Comparison of ENCODE assay signal across 1 cellular context in the genomic region with DNA sequence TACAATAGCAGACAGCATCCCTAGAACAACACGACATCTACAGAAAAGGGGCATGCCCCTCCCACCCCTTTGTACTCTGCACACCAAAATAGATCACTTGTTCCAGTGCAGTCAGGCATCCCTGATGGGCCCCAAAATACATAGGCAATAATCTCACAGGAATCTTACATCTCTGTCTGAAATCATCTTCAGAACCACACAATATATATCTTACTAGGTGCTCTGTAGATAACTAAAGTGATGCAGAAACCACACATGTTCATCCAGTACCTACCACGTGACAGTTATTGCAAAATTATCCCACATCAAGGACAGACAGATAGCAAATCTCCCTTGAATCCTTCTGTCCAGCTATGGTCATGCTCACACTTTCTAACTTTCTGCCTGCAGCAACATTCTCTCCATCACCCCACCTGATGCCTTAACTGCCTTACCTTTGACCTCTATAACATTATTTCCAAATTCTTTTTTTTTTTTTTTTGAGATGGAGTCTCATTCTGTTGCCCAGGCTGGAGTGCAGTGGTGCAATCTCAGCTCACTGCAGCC.
A peak's percentile ranks its signal among the peaks of the same experiment; 100 is the strongest.
TF ChIP-seq lines count a peak whose summit lies in the region.

No MANE protein-coding gene starts in this region.

TF ChIP-seq in K562, 482 proteins besides CTCF, POLR2A, EP300 and RAD21 (continued from another document and continues in another):
- TF ChIP-seq, protein P1, sequence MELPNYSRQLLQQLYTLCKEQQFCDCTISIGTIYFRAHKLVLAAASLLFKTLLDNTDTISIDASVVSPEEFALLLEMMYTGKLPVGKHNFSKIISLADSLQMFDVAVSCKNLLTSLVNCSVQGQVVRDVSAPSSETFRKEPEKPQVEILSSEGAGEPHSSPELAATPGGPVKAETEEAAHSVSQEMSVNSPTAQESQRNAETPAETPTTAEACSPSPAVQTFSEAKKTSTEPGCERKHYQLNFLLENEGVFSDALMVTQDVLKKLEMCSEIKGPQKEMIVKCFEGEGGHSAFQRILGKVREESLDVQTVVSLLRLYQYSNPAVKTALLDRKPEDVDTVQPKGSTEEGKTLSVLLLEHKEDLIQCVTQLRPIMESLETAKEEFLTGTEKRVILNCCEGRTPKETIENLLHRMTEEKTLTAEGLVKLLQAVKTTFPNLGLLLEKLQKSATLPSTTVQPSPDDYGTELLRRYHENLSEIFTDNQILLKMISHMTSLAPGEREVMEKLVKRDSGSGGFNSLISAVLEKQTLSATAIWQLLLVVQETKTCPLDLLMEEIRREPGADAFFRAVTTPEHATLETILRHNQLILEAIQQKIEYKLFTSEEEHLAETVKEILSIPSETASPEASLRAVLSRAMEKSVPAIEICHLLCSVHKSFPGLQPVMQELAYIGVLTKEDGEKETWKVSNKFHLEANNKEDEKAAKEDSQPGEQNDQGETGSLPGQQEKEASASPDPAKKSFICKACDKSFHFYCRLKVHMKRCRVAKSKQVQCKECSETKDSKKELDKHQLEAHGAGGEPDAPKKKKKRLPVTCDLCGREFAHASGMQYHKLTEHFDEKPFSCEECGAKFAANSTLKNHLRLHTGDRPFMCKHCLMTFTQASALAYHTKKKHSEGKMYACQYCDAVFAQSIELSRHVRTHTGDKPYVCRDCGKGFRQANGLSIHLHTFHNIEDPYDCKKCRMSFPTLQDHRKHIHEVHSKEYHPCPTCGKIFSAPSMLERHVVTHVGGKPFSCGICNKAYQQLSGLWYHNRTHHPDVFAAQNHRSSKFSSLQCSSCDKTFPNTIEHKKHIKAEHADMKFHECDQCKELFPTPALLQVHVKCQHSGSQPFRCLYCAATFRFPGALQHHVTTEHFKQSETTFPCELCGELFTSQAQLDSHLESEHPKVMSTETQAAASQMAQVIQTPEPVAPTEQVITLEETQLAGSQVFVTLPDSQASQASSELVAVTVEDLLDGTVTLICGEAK (IDR thresholded peaks at IDR 0.05): no peak
- TF ChIP-seq, protein P1 (CRISPR knock-in tag; IDR thresholded peaks at IDR 0.05): no peak
- TF ChIP-seq, protein P2, sequence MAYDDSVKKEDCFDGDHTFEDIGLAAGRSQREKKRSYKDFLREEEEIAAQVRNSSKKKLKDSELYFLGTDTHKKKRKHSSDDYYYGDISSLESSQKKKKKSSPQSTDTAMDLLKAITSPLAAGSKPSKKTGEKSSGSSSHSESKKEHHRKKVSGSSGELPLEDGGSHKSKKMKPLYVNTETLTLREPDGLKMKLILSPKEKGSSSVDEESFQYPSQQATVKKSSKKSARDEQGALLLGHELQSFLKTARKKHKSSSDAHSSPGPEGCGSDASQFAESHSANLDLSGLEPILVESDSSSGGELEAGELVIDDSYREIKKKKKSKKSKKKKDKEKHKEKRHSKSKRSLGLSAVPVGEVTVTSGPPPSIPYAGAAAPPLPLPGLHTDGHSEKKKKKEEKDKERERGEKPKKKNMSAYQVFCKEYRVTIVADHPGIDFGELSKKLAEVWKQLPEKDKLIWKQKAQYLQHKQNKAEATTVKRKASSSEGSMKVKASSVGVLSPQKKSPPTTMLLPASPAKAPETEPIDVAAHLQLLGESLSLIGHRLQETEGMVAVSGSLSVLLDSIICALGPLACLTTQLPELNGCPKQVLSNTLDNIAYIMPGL (CRISPR knock-in tag; IDR thresholded peaks at IDR 0.05): no peak
- no peak for TF ChIP-seq ZNF717 (CRISPR knock-in tag; IDR thresholded peaks at IDR 0.05)
- TF ChIP-seq FOXP4 (CRISPR knock-in tag; IDR thresholded peaks at IDR 0.05; ENCODE audit: borderline replicate concordance): no peak
- TF ChIP-seq STAT6 (CRISPR knock-in tag; IDR thresholded peaks at IDR 0.05): no peak
- TF ChIP-seq ARID3A (IDR thresholded peaks at IDR 0.05; ENCODE audit: borderline replicate concordance, low read depth, low read length): no peak
- no peak for TF ChIP-seq POLR2G (IDR thresholded peaks at IDR 0.05; ENCODE audit: low read depth, low read length)
- TF ChIP-seq EP400 (IDR thresholded peaks at IDR 0.05): no peak
- no peak for TF ChIP-seq CBFA2T2 (conservative IDR thresholded peaks at IDR 0.05)
- TF ChIP-seq ZC3H11A (IDR thresholded peaks at IDR 0.05; ENCODE audit: low read depth, low read length): no peak
- no peak for TF ChIP-seq CBX8 (IDR thresholded peaks at IDR 0.05; ENCODE audit: borderline replicate concordance, extremely low read depth, low read depth, low read length, poor library complexity, severe bottlenecking)
- TF ChIP-seq FOXM1 (IDR thresholded peaks at IDR 0.05; ENCODE audit: low read depth): no peak
- TF ChIP-seq FOXM1 (CRISPR knock-in tag; IDR thresholded peaks at IDR 0.05; ENCODE audit: low read depth): no peak
- TF ChIP-seq ZNF398 (CRISPR knock-in tag; IDR thresholded peaks at IDR 0.05): no peak
- peak in 1 of 2 experiments; percentile 20; a peak in 1 of 4 replicates for TF ChIP-seq TRIM24 (IDR thresholded peaks at IDR 0.05)
- TF ChIP-seq IFI16 (CRISPR knock-in tag; IDR thresholded peaks at IDR 0.05): no peak
- TF ChIP-seq POLR2H (tag; IDR thresholded peaks at IDR 0.05; ENCODE audit: low read depth): no peak
- TF ChIP-seq ZFP30 (CRISPR knock-in tag; IDR thresholded peaks at IDR 0.05; ENCODE audit: borderline replicate concordance): no peak
- no peak for TF ChIP-seq JUND (IDR thresholded peaks at IDR 0.05; ENCODE audit: borderline replicate concordance, low read depth, low read length)
- peak; percentile 26; the same call in 1 of the 3 replicates for TF ChIP-seq JUND (tag; IDR thresholded peaks at IDR 0.05; ENCODE audit: borderline replicate concordance, low read depth, low read length)
- TF ChIP-seq, protein P3, sequence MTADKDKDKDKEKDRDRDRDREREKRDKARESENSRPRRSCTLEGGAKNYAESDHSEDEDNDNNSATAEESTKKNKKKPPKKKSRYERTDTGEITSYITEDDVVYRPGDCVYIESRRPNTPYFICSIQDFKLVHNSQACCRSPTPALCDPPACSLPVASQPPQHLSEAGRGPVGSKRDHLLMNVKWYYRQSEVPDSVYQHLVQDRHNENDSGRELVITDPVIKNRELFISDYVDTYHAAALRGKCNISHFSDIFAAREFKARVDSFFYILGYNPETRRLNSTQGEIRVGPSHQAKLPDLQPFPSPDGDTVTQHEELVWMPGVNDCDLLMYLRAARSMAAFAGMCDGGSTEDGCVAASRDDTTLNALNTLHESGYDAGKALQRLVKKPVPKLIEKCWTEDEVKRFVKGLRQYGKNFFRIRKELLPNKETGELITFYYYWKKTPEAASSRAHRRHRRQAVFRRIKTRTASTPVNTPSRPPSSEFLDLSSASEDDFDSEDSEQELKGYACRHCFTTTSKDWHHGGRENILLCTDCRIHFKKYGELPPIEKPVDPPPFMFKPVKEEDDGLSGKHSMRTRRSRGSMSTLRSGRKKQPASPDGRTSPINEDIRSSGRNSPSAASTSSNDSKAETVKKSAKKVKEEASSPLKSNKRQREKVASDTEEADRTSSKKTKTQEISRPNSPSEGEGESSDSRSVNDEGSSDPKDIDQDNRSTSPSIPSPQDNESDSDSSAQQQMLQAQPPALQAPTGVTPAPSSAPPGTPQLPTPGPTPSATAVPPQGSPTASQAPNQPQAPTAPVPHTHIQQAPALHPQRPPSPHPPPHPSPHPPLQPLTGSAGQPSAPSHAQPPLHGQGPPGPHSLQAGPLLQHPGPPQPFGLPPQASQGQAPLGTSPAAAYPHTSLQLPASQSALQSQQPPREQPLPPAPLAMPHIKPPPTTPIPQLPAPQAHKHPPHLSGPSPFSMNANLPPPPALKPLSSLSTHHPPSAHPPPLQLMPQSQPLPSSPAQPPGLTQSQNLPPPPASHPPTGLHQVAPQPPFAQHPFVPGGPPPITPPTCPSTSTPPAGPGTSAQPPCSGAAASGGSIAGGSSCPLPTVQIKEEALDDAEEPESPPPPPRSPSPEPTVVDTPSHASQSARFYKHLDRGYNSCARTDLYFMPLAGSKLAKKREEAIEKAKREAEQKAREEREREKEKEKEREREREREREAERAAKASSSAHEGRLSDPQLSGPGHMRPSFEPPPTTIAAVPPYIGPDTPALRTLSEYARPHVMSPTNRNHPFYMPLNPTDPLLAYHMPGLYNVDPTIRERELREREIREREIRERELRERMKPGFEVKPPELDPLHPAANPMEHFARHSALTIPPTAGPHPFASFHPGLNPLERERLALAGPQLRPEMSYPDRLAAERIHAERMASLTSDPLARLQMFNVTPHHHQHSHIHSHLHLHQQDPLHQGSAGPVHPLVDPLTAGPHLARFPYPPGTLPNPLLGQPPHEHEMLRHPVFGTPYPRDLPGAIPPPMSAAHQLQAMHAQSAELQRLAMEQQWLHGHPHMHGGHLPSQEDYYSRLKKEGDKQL (CRISPR knock-in tag; IDR thresholded peaks at IDR 0.05; ENCODE audit: borderline replicate concordance): no peak
- TF ChIP-seq ATF1 (CRISPR knock-in tag; IDR thresholded peaks at IDR 0.05): no peak
- TF ChIP-seq ATF1 (tag; IDR thresholded peaks at IDR 0.05): no peak
- no peak for TF ChIP-seq ZNF780A (CRISPR knock-in tag; IDR thresholded peaks at IDR 0.05)
- TF ChIP-seq NFE2L1 (tag; IDR thresholded peaks at IDR 0.05; ENCODE audit: borderline replicate concordance, low read depth): no peak
- TF ChIP-seq PTRF (tag; IDR thresholded peaks at IDR 0.05): no peak
- TF ChIP-seq RFX1 (IDR thresholded peaks at IDR 0.05): no peak
